In the genomic region with DNA sequence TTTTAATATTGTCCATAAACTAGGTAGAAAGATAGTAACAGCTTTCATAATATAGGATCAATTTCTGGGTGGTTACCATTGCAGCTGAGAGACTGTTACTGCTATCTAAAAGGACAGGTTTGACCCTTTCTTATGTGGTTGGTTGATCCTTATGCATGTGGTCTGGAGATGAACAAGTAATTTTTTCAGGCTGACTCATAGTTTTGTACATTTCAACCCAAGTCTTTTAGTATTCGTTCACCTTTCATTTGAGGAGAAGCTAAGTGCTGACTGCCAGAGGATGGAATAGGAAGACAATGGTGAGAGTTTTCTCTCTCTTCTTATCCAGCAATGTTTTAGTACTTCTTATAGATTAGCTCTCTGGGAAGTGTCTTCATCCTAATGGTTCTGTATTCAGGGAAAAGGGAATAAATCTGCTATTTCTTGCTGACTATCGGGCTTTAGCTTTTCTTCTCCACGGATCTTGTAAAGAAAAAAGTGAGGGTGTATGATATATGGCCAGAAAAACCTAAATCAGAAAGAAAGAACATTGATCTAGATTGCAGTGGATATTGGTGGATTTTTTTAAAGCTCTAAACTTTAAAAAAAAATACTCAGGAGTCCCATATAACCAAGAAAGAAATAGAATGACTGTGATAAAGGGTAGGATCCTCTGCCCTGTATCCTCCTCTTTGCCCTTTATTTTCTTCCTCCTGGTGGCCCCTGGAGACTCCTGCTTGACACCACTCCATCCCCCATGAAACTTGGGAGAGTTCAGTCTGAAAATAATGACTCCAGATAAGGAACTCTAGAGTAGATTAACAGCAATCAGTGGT, we compare ENCODE assay signal across 11 cellular contexts.
DNase-seq lines count a peak whose midpoint lies in the region; ATAC-seq, FAIRE-seq and TF ChIP-seq lines count a peak whose summit lies in the region.
"Had no signal": no experiment of that assay in that cellular context is flagged by ENCODE, and none has a peak within 500 bp of the region (broad histone marks: within the 10 kb centered on the region; RNA-seq: fewer than 3 reads in every experiment).

No MANE protein-coding gene starts in this region.

- H2BK12ac ChIP-seq in H1 (ENCODE audit: low read depth, low read length), result no peak overlapping the region

- H3K9me3 ChIP-seq in H1 (ENCODE audit: insufficient read depth in 2 of 2, low read depth in 1 of 2, low read length in 1 of 2) (no peaks in the 10 kb centered on the region), psoas muscle (no peaks in the 10 kb centered on the region), mucosa of descending colon (no peaks in the 10 kb centered on the region), right cardiac atrium (ENCODE audit: control insufficient read depth, low read length) (no peaks in the 10 kb centered on the region), left ventricle myocardium inferior (replicated peaks) (no peaks in the 10 kb centered on the region)
- H3K9me3 ChIP-seq: sigmoid colon had no signal

- no peak overlapping the region for H3K23ac ChIP-seq in H1 (ENCODE audit: insufficient read length)

- H3K36me3 ChIP-seq in H1 (ENCODE audit: control insufficient read depth in 2 of 4, insufficient read depth in 4 of 4, low read length in 3 of 4) (no peaks in the 10 kb centered on the region), psoas muscle (ENCODE audit: insufficient read depth in 1 of 2, low read depth in 1 of 2) (no peaks in the 10 kb centered on the region), mucosa of descending colon (ENCODE audit: low read depth) (no peaks in the 10 kb centered on the region), left ventricle myocardium inferior (no peaks in the 10 kb centered on the region)
- H3K36me3 ChIP-seq: sigmoid colon had no signal

- H2BK15ac ChIP-seq in H1 (ENCODE audit: low read length), result no peak overlapping the region

- no peaks in the 10 kb centered on the region for H3K27me3 ChIP-seq in H1 (replicated peaks in 1 of 4; ENCODE audit: control insufficient read depth in 3 of 4, extremely low read depth in 1 of 4, insufficient read depth in 3 of 4, low read length in 3 of 4)
- no peaks in the 10 kb centered on the region for H3K27me3 ChIP-seq in psoas muscle (ENCODE audit: insufficient read depth in 3 of 3, low read length in 2 of 3)
- no peaks in the 10 kb centered on the region for H3K27me3 ChIP-seq in right cardiac atrium (ENCODE audit: control insufficient read depth, insufficient read depth)
- no peaks in the 10 kb centered on the region for H3K27me3 ChIP-seq in left ventricle myocardium inferior (ENCODE audit: low read depth)
- H3K27me3 ChIP-seq: sigmoid colon had no signal

- H3K56ac ChIP-seq in H1 (replicated peaks; ENCODE audit: insufficient read length, low read depth, low read length), result no peak overlapping the region

- 83% methylated on average over 3 of the region's 3 CpGs; no CpG with 5 or more reads in 1 of the 2 experiments for WGBS in H1 (ENCODE audit: extremely low coverage in 1 of 2, insufficient coverage in 1 of 2, insufficient read length in 1 of 2, insufficient replicate concordance in 2 of 2, low coverage in 1 of 2, low lambda C conversion rate in 2 of 2, missing lambda C conversion rate in 1 of 2), 2 experiments
- WGBS in psoas muscle, 3 donors, result 77 to 79% (median 79%) methylated on average over 3 of the region's 3 CpGs
- WGBS in right cardiac atrium, result 84% methylated on average over 3 of the region's 3 CpGs

- H3K27ac ChIP-seq in H1 (ENCODE audit: low read depth, low read length) (no peak overlapping the region), psoas muscle (peak overlapping the region; percentile 19), right cardiac atrium (ENCODE audit: low read length) (no peak overlapping the region), left ventricle myocardium inferior (replicated peaks) (no peak overlapping the region)

- no peak overlapping the region for H3K4me3 ChIP-seq in H1 (ENCODE audit: extremely low read depth in 1 of 4, insufficient read depth in 2 of 4, low read depth in 3 of 4, low read length in 4 of 4)
- no peak overlapping the region for H3K4me3 ChIP-seq in psoas muscle
- no peak overlapping the region for H3K4me3 ChIP-seq in mucosa of descending colon
- H3K4me3 ChIP-seq in right cardiac atrium (ENCODE audit: low read length), result no peak overlapping the region
- no peak overlapping the region for H3K4me3 ChIP-seq in left ventricle myocardium inferior
- H3K4me3 ChIP-seq: GM23338, sigmoid colon had no signal

- H3K4me2 ChIP-seq in H1 (ENCODE audit: insufficient read depth in 1 of 2, low read depth in 2 of 2, low read length in 2 of 2), result no peak overlapping the region
- H3K4me2 ChIP-seq: GM23338 had no signal

- H4K20me1 ChIP-seq in H1 (replicated peaks in 1 of 2; ENCODE audit: control insufficient read depth in 1 of 2, insufficient read depth in 2 of 2, low read length in 2 of 2), result no peaks in the 10 kb centered on the region

- H2BK5ac ChIP-seq in H1 (ENCODE audit: low read depth, low read length), result no peak overlapping the region

- intact Hi-C loops in psoas muscle (cut with DNase I), result no loop called here
- intact Hi-C loops in mucosa of descending colon (cut with DNase I, micrococcal nuclease), result loop anchor here in 1 of 2 donors (5.0 kb wide), 1 partner anchor 89 kb away; the partner anchor contains the start of gene CPED1
- intact Hi-C loops in right cardiac atrium (cut with DNase I), result no loop called here
- intact Hi-C loops in left ventricle myocardium inferior (cut with micrococcal nuclease), result no loop called here

- no peak overlapping the region for H3K9ac ChIP-seq in H1 (replicated peaks in 1 of 4; ENCODE audit: extremely low read depth in 1 of 4, low read depth in 3 of 4, low read length in 3 of 4)

- no peak overlapping the region for H2AK5ac ChIP-seq in H1 (ENCODE audit: low read depth, low read length)

- no peak for TF ChIP-seq RAD21 in H1 (IDR thresholded peaks at IDR 0.05 in 1 of 2, conservative IDR thresholded peaks at IDR 0.05 in 1 of 2; ENCODE audit: low read depth in 2 of 2, low read length in 2 of 2)

- no peak overlapping the region for H2BK20ac ChIP-seq in H1 (ENCODE audit: low read length)

- peak; percentile 91 for DNase-seq in OCI-M1 (lab: John Stamatoyannopoulos, UW)
- DNase-seq in H1 (ENCODE audit: low read depth in 1 of 2, low spot score in 2 of 2), result no peak
- no peak for DNase-seq in psoas muscle
- DNase-seq in mucosa of descending colon, result no peak
- no peak for DNase-seq in dedifferentiated amniotic fluid mesenchymal stem cell (ENCODE audit: extremely low spot score)
- no peak for DNase-seq in right cardiac atrium
- no peak for DNase-seq in left ventricle myocardium inferior
- DNase-seq: NCI-H1105 treated with DMSO at 0.1 percent for 48 hours, sigmoid colon had no signal

- TF ChIP-seq EP300 in H1 (IDR thresholded peaks at IDR 0.05; ENCODE audit: borderline replicate concordance in 1 of 2, low read depth in 2 of 2, low read length in 2 of 2), result no peak

- no peak overlapping the region for H4K5ac ChIP-seq in H1 (ENCODE audit: insufficient read length, low read depth, low read length)

- no peak overlapping the region for H3K14ac ChIP-seq in H1 (ENCODE audit: insufficient read length)

- H3K23me2 ChIP-seq in H1 (ENCODE audit: low read depth, low read length), result no peaks in the 10 kb centered on the region

- POLR2A ChIA-PET in H1 (lab: Charles Lee; ENCODE audit: partially characterized antibody), result no interaction called here

- ATAC-seq in GM18868 (IDR thresholded peaks at IDR 0.05; ENCODE audit: unreplicated experiment), result peak; percentile 61
- ATAC-seq in psoas muscle, result no peak
- ATAC-seq in mucosa of descending colon, result no peak
- no peak for ATAC-seq in right cardiac atrium
- ATAC-seq: GM23338 had no signal

- no peaks in the 10 kb centered on the region for H3K4me1 ChIP-seq in H1 (replicated peaks in 1 of 4; ENCODE audit: control insufficient read depth in 3 of 4, insufficient read depth in 4 of 4, low read length in 3 of 4)
- H3K4me1 ChIP-seq in psoas muscle, result peaks cover 24% of the 10 kb centered on the region
- no peaks in the 10 kb centered on the region for H3K4me1 ChIP-seq in mucosa of descending colon (ENCODE audit: low read depth)
- H3K4me1 ChIP-seq in right cardiac atrium (ENCODE audit: control insufficient read depth, insufficient read depth, low read length), result peaks cover 3% of the 10 kb centered on the region
- peaks cover 28% of the 10 kb centered on the region for H3K4me1 ChIP-seq in left ventricle myocardium inferior

- H4K8ac ChIP-seq in H1 (ENCODE audit: extremely low read depth, insufficient read depth, low read length), result no peak overlapping the region

- H2AFZ ChIP-seq in H1 (ENCODE audit: low read length), result peak overlapping the region; percentile 15; the same call in 1 of the 2 replicates
- H2AFZ ChIP-seq: GM23338 had no signal

- no peak overlapping the region for H3K4ac ChIP-seq in H1 (replicated peaks; ENCODE audit: insufficient read length, low read depth, low read length)

- H3K18ac ChIP-seq in H1 (ENCODE audit: extremely low read depth, low read length), result no peak overlapping the region

- no peaks in the 10 kb centered on the region for H3K79me2 ChIP-seq in H1 (ENCODE audit: control insufficient read depth in 1 of 2, insufficient read depth in 2 of 2, low read length in 2 of 2)

- no peaks in the 10 kb centered on the region for H3K79me1 ChIP-seq in H1 (ENCODE audit: low read depth, low read length)

- no peak overlapping the region for H4K91ac ChIP-seq in H1 (replicated peaks; ENCODE audit: insufficient read length, low read length)

- no peak overlapping the region for H2BK120ac ChIP-seq in H1 (replicated peaks; ENCODE audit: low read depth, low read length)

- no peak for TF ChIP-seq POLR2A in H1 (IDR thresholded peaks at IDR 0.05; ENCODE audit: control extremely low read depth in 1 of 2, low read depth in 2 of 2, low read length in 2 of 2)

- TF ChIP-seq CTCF in H1 (IDR thresholded peaks at IDR 0.05; ENCODE audit: control extremely low read depth in 1 of 3, insufficient read depth in 1 of 3, low read depth in 1 of 3, low read length in 3 of 3), result no peak
- no peak for TF ChIP-seq CTCF in psoas muscle (IDR thresholded peaks at IDR 0.05)
- no peak for TF ChIP-seq CTCF in mucosa of descending colon (IDR thresholded peaks at IDR 0.05)
- TF ChIP-seq CTCF in left ventricle myocardium inferior (IDR thresholded peaks at IDR 0.05; ENCODE audit: borderline replicate concordance), result no peak

- FAIRE-seq in H1 (lab: Jason Lieb, UNC), result no peak

- CTCF ChIA-PET in H1 (lab: Charles Lee; ENCODE audit: partially characterized antibody), result interaction anchor here (0.6 to 9.1 kb wide), 11 partner anchors 11 to 282 kb away, joined by 3 to 139 read pairs (median 4); partner anchors contain the start of gene CPED1

TF ChIP-seq in H1, 55 proteins besides CTCF, POLR2A, EP300 and RAD21 (continues in another document):
- TF ChIP-seq MAX (IDR thresholded peaks at IDR 0.05), result no peak
- TF ChIP-seq POLR2AphosphoS5 (IDR thresholded peaks at IDR 0.05; ENCODE audit: low read depth, low read length), result no peak
- TF ChIP-seq TCF12 (IDR thresholded peaks at IDR 0.05; ENCODE audit: low read depth, low read length), result no peak
- TF ChIP-seq BRCA1 (IDR thresholded peaks at IDR 0.05; ENCODE audit: low read depth, low read length), result no peak
